In the genomic region with DNA sequence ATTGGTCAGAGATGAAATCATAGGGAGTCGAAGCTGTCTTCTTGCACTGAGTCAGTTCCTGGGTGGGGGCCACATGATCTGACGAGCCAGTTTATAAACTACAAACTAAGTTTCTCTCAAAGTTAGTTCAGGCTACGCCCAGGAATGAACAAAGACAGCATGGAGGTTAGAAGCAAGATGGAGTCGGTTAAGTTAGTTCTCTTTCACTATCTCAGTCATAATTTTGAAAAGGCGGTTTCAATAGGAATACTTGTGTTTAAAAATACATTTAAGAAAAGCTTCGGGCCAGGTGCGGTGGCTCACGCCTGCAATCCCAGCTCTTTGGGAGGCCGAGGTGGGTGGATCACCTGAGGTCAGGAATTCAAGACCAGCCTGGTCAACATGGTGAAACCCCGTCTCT, we compare ENCODE assay signal across 13 cellular contexts. TPM values are rescaled to one million over a fixed set of nuclear protein-coding genes. Genes with fewer than 3 reads are reported as not detected.
"Had no signal": no experiment of that assay in that cellular context is flagged by ENCODE, and none has a peak within 500 bp of the region (broad histone marks: within the 10 kb centered on the region; RNA-seq: fewer than 3 reads in every experiment).

No MANE protein-coding gene starts in this region.

RNA-seq across cellular contexts. Expression of gene NYX, which starts 35.9 kb away (rescaled TPM):
- total RNA-seq: activated B cell treated with CpG ODN at 0.5 μM for 24 hours; activated CD4-positive, alpha-beta memory T cell treated with anti-CD3 and anti-CD28 coated beads for 36 hours; activated CD4-positive, alpha-beta memory T cell treated with anti-CD3 and anti-CD28 coated beads, Interleukin-2, amount 10 ng/mL, durations not matched to agents 7 days and 5 days; activated CD4-positive, alpha-beta T cell treated with anti-CD3 and anti-CD28 coated beads for 36 hours; activated CD4-positive, alpha-beta T cell treated with anti-CD3 and anti-CD28 coated beads, Interleukin-2, amount 10 ng/mL, durations not matched to agents 24 days and 14 days; activated CD4-positive, alpha-beta T cell treated with anti-CD3 and anti-CD28 coated beads, Interleukin-2, amount 10 ng/mL, durations not matched to agents 7 days and 5 days; activated CD8-positive, alpha-beta memory T cell treated with anti-CD3 and anti-CD28 coated beads for 36 hours; activated CD8-positive, alpha-beta memory T cell treated with anti-CD3 and anti-CD28 coated beads, Interleukin-2, amount 10 ng/mL, durations not matched to agents 7 days and 5 days; activated CD8-positive, alpha-beta T cell treated with anti-CD3 and anti-CD28 coated beads for 36 hours; activated CD8-positive, alpha-beta T cell treated with anti-CD3 and anti-CD28 coated beads, Interleukin-2, amount 10 ng/mL, durations not matched to agents 7 days and 5 days; T-helper 1 cell treated with Interleukin-12 subunit alpha and Interleukin-12 subunit beta and Interleukin-4 antibody, amounts not matched to agents 30 ng/mL and 1 ng/mL, for 36 hours; T-helper 17 cell; T-helper 2 cell treated with Interferon-gamma antibody and Interleukin-4, amounts not matched to agents 100 ng/mL and 5 ng/mL, for 36 hours had no signal
